Comparison of ENCODE assay signal across 8 cellular contexts in genomic region chr3:61563614-61564404, GRCh38. TPM values are rescaled to one million over a fixed set of nuclear protein-coding genes. Genes with fewer than 3 reads are reported as not detected.
A peak's percentile ranks its signal among the peaks of the same experiment; 100 is the strongest.
DNase-seq lines count a peak whose midpoint lies in the region; TF ChIP-seq lines count a peak whose summit lies in the region.

No MANE protein-coding gene starts in this region.

- peak overlapping the region; percentile 85 for H3K9ac ChIP-seq in OCI-LY3 (ENCODE audit: low read length)

- H3K4me1 ChIP-seq in OCI-LY3 (ENCODE audit: low read length) (peaks cover 8% of the 10 kb centered on the region), esophagus squamous epithelium (peaks cover 4 to 58% (median 12%) of the 10 kb centered on the region in 3 donors)

- no peak overlapping the region for H2AFZ ChIP-seq in OCI-LY3 (ENCODE audit: low read depth, low read length)

- H3K27ac Mint-ChIP-seq in neural crest cell (ENCODE audit: unreplicated experiment), result peak overlapping the region; percentile 19

- H3K9me3 ChIP-seq in OCI-LY3 (ENCODE audit: insufficient read depth, low read length), result no peaks in the 10 kb centered on the region
- H3K9me3 ChIP-seq in esophagus squamous epithelium, result no peaks in the 10 kb centered on the region

- WGBS in esophagus squamous epithelium, 2 donors, result 0 to 14% methylated on average over 7 of the region's 43 CpGs

- intact Hi-C loops in esophagus squamous epithelium (cut with DNase I), result loop anchor here (10.0 kb wide), 2 partner anchors 291 to 621 kb away; no protein-coding TSS in a partner anchor

- peaks cover 23% of the 10 kb centered on the region for H3K4me1 Mint-ChIP-seq in neural crest cell

- DNase-seq in AG09309 (ENCODE audit: low read depth) (no peak), esophagus squamous epithelium (lab: John Stamatoyannopoulos, UW) (no peak), neural crest cell (ENCODE audit: low read depth, low spot score) (peak; percentile 16), mucosa of gallbladder (ENCODE audit: low spot score) (no peak), ureter (ENCODE audit: low spot score) (no peak), NK-92 (lab: John Stamatoyannopoulos, UW; ENCODE audit: unreplicated experiment) (no peak)
- DNase-seq in central memory CD4-positive, alpha-beta T cell, result no peak

- H3K27me3 ChIP-seq in OCI-LY3 (ENCODE audit: low read depth, low read length), result peaks cover 22% of the 10 kb centered on the region
- H3K27me3 ChIP-seq in esophagus squamous epithelium, result peaks cover 0 to 66% (median 0%) of the 10 kb centered on the region in 4 donors

- no peak for TF ChIP-seq POLR2A in esophagus squamous epithelium (IDR thresholded peaks at IDR 0.05)

- H3K9me3 Mint-ChIP-seq in neural crest cell, result no peaks in the 10 kb centered on the region

- H3K27me3 Mint-ChIP-seq in neural crest cell (ENCODE audit: low read depth), result peaks cover 11% of the 10 kb centered on the region

- H3K4me3 ChIP-seq in AG09309 (ENCODE audit: control insufficient read depth, low read depth, low read length) (peak overlapping the region; percentile 83), OCI-LY3 (ENCODE audit: low read length) (peak overlapping the region; percentile 93), esophagus squamous epithelium (peak overlapping the region; percentile 68 to 81 (median 74))

- peak overlapping the region; percentile 99 for H3K4me3 Mint-ChIP-seq in neural crest cell

- H3K36me3 Mint-ChIP-seq in neural crest cell (ENCODE audit: low read depth), result no peaks in the 10 kb centered on the region

- H3K27ac ChIP-seq in OCI-LY3 (ENCODE audit: low read length) (no peak overlapping the region), esophagus squamous epithelium (peak overlapping the region in 3 of 4 donors; percentile 92 to 95 (median 95))

- peaks cover 45% of the 10 kb centered on the region for H4K20me1 ChIP-seq in OCI-LY3 (ENCODE audit: insufficient read depth, low read length)

- H3K4me2 ChIP-seq in OCI-LY3 (ENCODE audit: low read length), result peak overlapping the region; percentile 80

- peaks cover 46% of the 10 kb centered on the region; the same call in 1 of the 2 replicates for H3K79me2 ChIP-seq in OCI-LY3 (ENCODE audit: low read length)

- TF ChIP-seq CTCF in AG09309 (IDR thresholded peaks at IDR 0.05; ENCODE audit: control insufficient read depth, insufficient read depth, low read depth, low read length, missing control alignments) (no peak), OCI-LY3 (IDR thresholded peaks at IDR 0.05; ENCODE audit: low read depth, low read length) (no peak), esophagus squamous epithelium (IDR thresholded peaks at IDR 0.05) (no peak), neural crest cell (conservative IDR thresholded peaks at IDR 0.05) (no peak)

- H3K36me3 ChIP-seq in OCI-LY3 (replicated peaks; ENCODE audit: low read depth, low read length) (no peaks in the 10 kb centered on the region), esophagus squamous epithelium (no peaks in the 10 kb centered on the region)

RNA-seq across cellular contexts. Expression of gene PTPRG, which starts 2.4 kb away (rescaled TPM):
- total RNA-seq in esophagus squamous epithelium (10 to 100 TPM in 3 of 4 donors, 1 to 10 TPM in 1; 3.7 to 42.2 (median 15.2) TPM), neural crest cell (38.0 and 41.2 TPM in 2 replicates), mucosa of gallbladder (38.1 TPM), ureter (61.4 TPM)
